In the genomic region with DNA sequence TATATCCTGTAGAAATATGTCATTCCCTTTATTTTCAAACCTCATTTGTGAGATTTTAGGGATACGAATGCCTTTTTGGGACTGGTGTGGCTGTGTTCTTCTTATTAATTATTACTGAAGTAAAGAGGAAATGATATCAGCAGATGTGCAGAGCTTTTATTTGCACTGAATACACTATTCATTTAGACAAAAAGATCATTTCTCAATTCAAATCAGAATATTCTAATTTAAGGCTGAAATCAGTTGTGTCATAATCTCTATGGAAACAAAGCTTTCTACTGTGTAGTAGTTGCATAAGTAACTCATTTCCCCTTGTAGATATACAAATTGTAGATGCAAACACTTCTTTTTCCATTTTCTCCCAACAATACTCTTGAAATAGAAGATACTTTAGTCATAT, we compare ENCODE assay signal across 14 cellular contexts.
"Had no signal": no experiment of that assay in that cellular context is flagged by ENCODE, and none has a peak within 500 bp of the region (broad histone marks: within the 10 kb centered on the region; RNA-seq: fewer than 3 reads in every experiment).

No MANE protein-coding gene starts in this region.

- H3K4me3 ChIP-seq: adrenal gland, thyroid gland, uterus had no signal

- H3K36me3 Mint-ChIP-seq: activated naive CD4-positive, alpha-beta T cell treated with anti-CD3 and anti-CD28 coated beads, Interleukin-2, amount 10 ng/mL, durations not matched to agents 7 days and 5 days had no signal

- H3K27ac ChIP-seq: adrenal gland, thyroid gland, uterus had no signal

- H3K4me3 Mint-ChIP-seq: activated B cell treated with CpG ODN at 0.5 μM for 24 hours; activated CD4-positive, alpha-beta T cell treated with anti-CD3 and anti-CD28 coated beads, Interleukin-2, amount 10 ng/mL, durations not matched to agents 24 days and 14 days; activated naive CD4-positive, alpha-beta T cell treated with anti-CD3 and anti-CD28 coated beads, Interleukin-2, amount 10 ng/mL, durations not matched to agents 7 days and 5 days; activated T-helper 17 cell treated with anti-CD3 and anti-CD28 coated beads, Interleukin-2, amount 50 U/mL, for 72 hours; central memory CD8-positive, alpha-beta T cell; dendritic cell treated with granulocyte-macrophage colony-stimulating factor and Interleukin-4, amounts not matched to agents 40 ng/mL and 50 ng/mL, for 4 days; memory B cell; nephron progenitor cell; stimulated activated naive CD8-positive, alpha-beta T cell treated with anti-CD3 and anti-CD28 coated beads, Interleukin-15, amount 100 ng/mL, for 72 hours had no signal

- H3K36me3 ChIP-seq: adrenal gland, thyroid gland, uterus had no signal

- H3K9me3 Mint-ChIP-seq: activated B cell treated with CpG ODN at 0.5 μM for 24 hours; activated CD4-positive, alpha-beta T cell treated with anti-CD3 and anti-CD28 coated beads, Interleukin-2, amount 10 ng/mL, durations not matched to agents 24 days and 14 days; activated naive CD4-positive, alpha-beta T cell treated with anti-CD3 and anti-CD28 coated beads, Interleukin-2, amount 10 ng/mL, durations not matched to agents 7 days and 5 days; activated T-helper 17 cell treated with anti-CD3 and anti-CD28 coated beads, Interleukin-2, amount 50 U/mL, for 72 hours; central memory CD8-positive, alpha-beta T cell; dendritic cell treated with granulocyte-macrophage colony-stimulating factor and Interleukin-4, amounts not matched to agents 40 ng/mL and 50 ng/mL, for 4 days; memory B cell; nephron progenitor cell; stimulated activated naive CD8-positive, alpha-beta T cell treated with anti-CD3 and anti-CD28 coated beads, Interleukin-15, amount 100 ng/mL, for 72 hours had no signal

- ATAC-seq: activated T-helper 17 cell treated with anti-CD3 and anti-CD28 coated beads, Interleukin-2, amount 50 U/mL, for 72 hours; stimulated activated naive CD8-positive, alpha-beta T cell treated with anti-CD3 and anti-CD28 coated beads, Interleukin-15, amount 100 ng/mL, for 72 hours had no signal

- H3K27me3 Mint-ChIP-seq: activated B cell treated with CpG ODN at 0.5 μM for 24 hours; activated CD4-positive, alpha-beta T cell treated with anti-CD3 and anti-CD28 coated beads, Interleukin-2, amount 10 ng/mL, durations not matched to agents 24 days and 14 days; activated naive CD4-positive, alpha-beta T cell treated with anti-CD3 and anti-CD28 coated beads, Interleukin-2, amount 10 ng/mL, durations not matched to agents 7 days and 5 days; activated T-helper 17 cell treated with anti-CD3 and anti-CD28 coated beads, Interleukin-2, amount 50 U/mL, for 72 hours; central memory CD8-positive, alpha-beta T cell; dendritic cell treated with granulocyte-macrophage colony-stimulating factor and Interleukin-4, amounts not matched to agents 40 ng/mL and 50 ng/mL, for 4 days; memory B cell; stimulated activated naive CD8-positive, alpha-beta T cell treated with anti-CD3 and anti-CD28 coated beads, Interleukin-15, amount 100 ng/mL, for 72 hours had no signal

- H3K9me3 ChIP-seq: adrenal gland, thyroid gland, uterus had no signal

- H3K27ac Mint-ChIP-seq: activated B cell treated with CpG ODN at 0.5 μM for 24 hours; activated CD4-positive, alpha-beta T cell treated with anti-CD3 and anti-CD28 coated beads, Interleukin-2, amount 10 ng/mL, durations not matched to agents 24 days and 14 days; activated naive CD4-positive, alpha-beta T cell treated with anti-CD3 and anti-CD28 coated beads, Interleukin-2, amount 10 ng/mL, durations not matched to agents 7 days and 5 days; dendritic cell treated with granulocyte-macrophage colony-stimulating factor and Interleukin-4, amounts not matched to agents 40 ng/mL and 50 ng/mL, for 4 days; memory B cell; nephron progenitor cell; stimulated activated naive CD8-positive, alpha-beta T cell treated with anti-CD3 and anti-CD28 coated beads, Interleukin-15, amount 100 ng/mL, for 72 hours had no signal

- H3K27me3 ChIP-seq: adrenal gland, thyroid gland, uterus had no signal

- H3K4me1 ChIP-seq: uterus had no signal

- DNase-seq: activated B cell treated with CpG ODN at 0.5 μM for 24 hours; activated CD4-positive, alpha-beta T cell treated with anti-CD3 and anti-CD28 coated beads, Interleukin-2, amount 10 ng/mL, durations not matched to agents 24 days and 14 days; activated naive CD4-positive, alpha-beta T cell treated with anti-CD3 and anti-CD28 coated beads, Interleukin-2, amount 10 ng/mL, durations not matched to agents 7 days and 5 days; adrenal gland; nephron progenitor cell; stimulated activated CD4-positive, alpha-beta T cell treated with anti-CD3 and anti-CD28 coated beads, Interleukin-4, amount 100 ng/mL, for 24 hours; stimulated activated naive CD8-positive, alpha-beta T cell treated with anti-CD3 and anti-CD28 coated beads, Interleukin-15, amount 100 ng/mL, for 72 hours; T-helper 2 cell; thyroid gland; uterus had no signal
